28 cellular contexts compared by ENCODE assay signal in the genomic region with DNA sequence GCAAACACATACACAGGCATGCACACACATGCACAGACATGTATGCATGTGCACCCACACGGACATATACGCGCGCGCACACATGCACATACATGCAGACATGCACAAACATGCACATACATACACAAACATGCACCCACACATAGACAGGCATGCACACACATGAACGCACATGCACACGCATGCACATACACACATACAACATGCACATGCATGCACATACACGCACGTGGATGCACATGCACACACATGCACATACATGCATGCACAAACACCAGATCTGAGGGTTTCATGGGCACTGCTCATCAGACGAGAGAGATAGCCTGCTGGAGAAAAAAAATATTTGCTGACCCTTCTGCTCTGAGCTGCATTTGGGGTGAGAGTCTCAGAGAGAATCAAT. TPM values are rescaled to one million over a fixed set of nuclear protein-coding genes. Genes with fewer than 3 reads are reported as not detected.
"Had no signal": no experiment of that assay in that cellular context is flagged by ENCODE, and none has a peak within 500 bp of the region (broad histone marks: within the 10 kb centered on the region; RNA-seq: fewer than 3 reads in every experiment).

No MANE protein-coding gene starts in this region.

- H3K9me3 ChIP-seq: heart right ventricle, left ventricle myocardium inferior, mucosa of descending colon, neutrophil, right atrium auricular region, sigmoid colon, stomach, testis, thyroid gland, transverse colon, upper lobe of right lung, uterus had no signal

- H3K9ac ChIP-seq: parathyroid adenoma had no signal

- H3K4me2 ChIP-seq: hepatocyte had no signal

- H3K27me3 ChIP-seq: right atrium auricular region, testis, thyroid gland, uterus had no signal

- FAIRE-seq: small intestine had no signal

- H3K27ac ChIP-seq: heart right ventricle, hepatocyte, left ventricle myocardium inferior, neutrophil, parathyroid adenoma, right atrium auricular region, sigmoid colon, stomach, testis, thyroid gland, transverse colon, upper lobe of right lung, uterus had no signal

- DNase-seq: heart right ventricle; islet precursor cell; left ventricle myocardium inferior; midbrain; mucosa of descending colon; naive thymus-derived CD8-positive, alpha-beta T cell; occipital lobe; sigmoid colon; small intestine; stimulated activated CD4-positive, alpha-beta T cell treated with anti-CD3 and anti-CD28 coated beads, Interleukin-1b, Interleukin-23, amount 100 ng/mL, for 48 hours; stimulated activated CD4-positive, alpha-beta T cell treated with anti-CD3 and anti-CD28 coated beads, Interleukin-2, amount 100 ng/mL, for 48 hours; stimulated activated naive B cell treated with anti-CD40 and anti-IgM and Interleukin-4, amounts not matched to agents 10 μg/mL and 1 μg/mL and 100 μg/mL, for 72 hours; stimulated activated naive CD8-positive, alpha-beta T cell treated with anti-CD3 and anti-CD28 coated beads, Interleukin-15, Interleukin-2, amounts not matched to agents 100 U/mL and 50 U/mL, for 24 hours; stomach; testis; thyroid gland; transverse colon; upper lobe of right lung; uterus had no signal

- H3K4me3 ChIP-seq: heart right ventricle, hepatocyte, left ventricle myocardium inferior, lung, mucosa of descending colon, right atrium auricular region, sigmoid colon, stomach, testis, thyroid gland, transverse colon, upper lobe of right lung, uterus had no signal

- H2AFZ ChIP-seq: hepatocyte, parathyroid adenoma had no signal

- H3K4me1 ChIP-seq: heart right ventricle, left ventricle myocardium inferior, parathyroid adenoma, right atrium auricular region, sigmoid colon, stomach, testis, thyroid gland, transverse colon, upper lobe of right lung, uterus had no signal

- H3K36me3 ChIP-seq: heart right ventricle, left ventricle myocardium inferior, neutrophil, right atrium auricular region, sigmoid colon, stomach, thyroid gland, transverse colon, upper lobe of right lung, uterus had no signal

- ATAC-seq: heart right ventricle; mucosa of descending colon; naive thymus-derived CD8-positive, alpha-beta T cell; stimulated activated naive B cell treated with anti-CD40 and anti-IgM and Interleukin-4, amounts not matched to agents 10 μg/mL and 1 μg/mL and 100 μg/mL, for 72 hours; stimulated activated naive CD8-positive, alpha-beta T cell treated with anti-CD3 and anti-CD28 coated beads, Interleukin-15, Interleukin-2, amounts not matched to agents 100 U/mL and 50 U/mL, for 24 hours; upper lobe of right lung had no signal

- H3K79me2 ChIP-seq: hepatocyte, parathyroid adenoma had no signal

RNA-seq across cellular contexts. Expression of a gene that starts 31.7 kb away (rescaled TPM):
- total RNA-seq: kidney epithelial cell; naive thymus-derived CD8-positive, alpha-beta T cell; osteocyte; progenitor cell of endocrine pancreas; pulmonary artery endothelial cell had no signal
- polyA plus RNA-seq: naive thymus-derived CD8-positive, alpha-beta T cell had no signal
